8 cellular contexts compared by ENCODE assay signal in the genomic region with DNA sequence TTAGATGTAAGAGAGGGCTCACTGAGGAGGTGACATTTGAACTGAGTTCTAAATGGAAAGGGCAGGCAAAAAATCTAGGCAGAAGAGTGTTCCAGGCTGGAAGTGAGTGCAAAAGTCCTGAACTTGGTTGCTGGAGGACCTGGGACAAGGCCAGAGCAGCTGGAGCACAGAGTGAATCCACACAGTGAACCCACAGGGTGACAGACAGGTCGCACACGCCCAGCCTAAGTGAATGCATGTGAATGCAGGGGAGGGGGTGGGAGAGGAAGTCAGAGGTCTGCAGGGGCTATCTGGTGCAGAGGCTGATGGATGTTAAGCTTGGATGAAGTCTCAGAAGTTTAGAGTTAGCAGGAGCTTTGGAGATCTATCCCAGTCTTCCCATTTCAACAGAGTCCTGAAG. TPM values are rescaled to one million over a fixed set of nuclear protein-coding genes. Genes with fewer than 3 reads are reported as not detected.
DNase-seq lines count a peak whose midpoint lies in the region; ATAC-seq and TF ChIP-seq lines count a peak whose summit lies in the region.

No MANE protein-coding gene starts in this region.

- H3K27ac Mint-ChIP-seq in activated naive CD4-positive, alpha-beta T cell treated with anti-CD3 and anti-CD28 coated beads, Interleukin-2, amount 10 ng/mL, durations not matched to agents 7 days and 5 days = peak overlapping the region; percentile 92
- H3K27ac Mint-ChIP-seq in activated naive CD4-positive, alpha-beta T cell treated with anti-CD3 and anti-CD28 coated beads, Interleukin-2, amount 50 U/mL, for 72 hours = peak overlapping the region in 1 of 2 donors; percentile 90
- peak overlapping the region; percentile 93 for H3K27ac Mint-ChIP-seq in activated naive CD8-positive, alpha-beta T cell treated with anti-CD3 and anti-CD28 coated beads, Interleukin-2, amount 50 U/mL, for 24 hours

- ATAC-seq in activated naive CD4-positive, alpha-beta T cell treated with anti-CD3 and anti-CD28 coated beads, Interleukin-2, amount 50 U/mL, for 72 hours = no peak
- ATAC-seq in activated naive CD8-positive, alpha-beta T cell treated with anti-CD3 and anti-CD28 coated beads, Interleukin-2, amount 50 U/mL, for 24 hours = no peak
- no peak for ATAC-seq in upper lobe of left lung (ENCODE audit: low FRiP score in 2 of 2)

- no peak for TF ChIP-seq POLR2A in upper lobe of left lung (IDR thresholded peaks at IDR 0.05)

- CTCF ChIA-PET in activated naive CD4-positive, alpha-beta T cell treated with anti-CD3 and anti-CD28 coated beads, Interleukin-2, amount 10 ng/mL, durations not matched to agents 7 days and 5 days (lab: Charles Lee) = no interaction called here

- peak overlapping the region; percentile 88 for H3K9ac ChIP-seq in mesenchymal stem cell (ENCODE audit: low read length)

- H3K36me3 Mint-ChIP-seq in activated naive CD4-positive, alpha-beta T cell treated with anti-CD3 and anti-CD28 coated beads, Interleukin-2, amount 10 ng/mL, durations not matched to agents 7 days and 5 days = peaks cover 22% of the 10 kb centered on the region
- peaks cover 31 to 36% of the 10 kb centered on the region in 2 donors for H3K36me3 Mint-ChIP-seq in activated naive CD4-positive, alpha-beta T cell treated with anti-CD3 and anti-CD28 coated beads, Interleukin-2, amount 50 U/mL, for 72 hours
- peaks cover 31% of the 10 kb centered on the region for H3K36me3 Mint-ChIP-seq in activated naive CD8-positive, alpha-beta T cell treated with anti-CD3 and anti-CD28 coated beads, Interleukin-2, amount 50 U/mL, for 24 hours (ENCODE audit: low read depth)

- no peak overlapping the region for H3K4me2 ChIP-seq in mesenchymal stem cell (ENCODE audit: low read length, poor library complexity, severe bottlenecking)

- in situ Hi-C loops in G401 (cut with HindIII; ENCODE audit: low sequenced_read_pairs) = loop anchor here (10.0 kb wide), 1 partner anchor 158 kb away; no protein-coding TSS in a partner anchor

- no peak overlapping the region for H2BK12ac ChIP-seq in mesenchymal stem cell (ENCODE audit: low read length in 2 of 2)

- H3K4ac ChIP-seq in mesenchymal stem cell (ENCODE audit: low read depth in 1 of 2, low read length in 2 of 2) = no peak overlapping the region

- H3K18ac ChIP-seq in mesenchymal stem cell (ENCODE audit: low read depth in 1 of 2, low read length in 2 of 2) = no peak overlapping the region

- H2AK5ac ChIP-seq in mesenchymal stem cell (ENCODE audit: low read length, severe bottlenecking) = no peak overlapping the region

- peak overlapping the region; percentile 98 for H4K8ac ChIP-seq in mesenchymal stem cell (ENCODE audit: low read length)

- H3K27me3 ChIP-seq in mesenchymal stem cell (ENCODE audit: control insufficient read depth in 1 of 2, insufficient read depth in 1 of 2, low read length in 2 of 2) (peaks cover 25 to 30% of the 10 kb centered on the region in 2 experiments), upper lobe of left lung (peaks cover 0 to 13% (median 8%) of the 10 kb centered on the region in 4 donors)

- H3K23ac ChIP-seq in mesenchymal stem cell (ENCODE audit: low read length in 2 of 2) = no peak overlapping the region

- no peak overlapping the region for H3K14ac ChIP-seq in mesenchymal stem cell (ENCODE audit: low read length in 2 of 2)

- H2BK5ac ChIP-seq in mesenchymal stem cell (ENCODE audit: low read depth, low read length, poor library complexity, severe bottlenecking) = no peak overlapping the region

- no peak for TF ChIP-seq CTCF in upper lobe of left lung (IDR thresholded peaks at IDR 0.05)

- no peaks in the 10 kb centered on the region for H3K9me3 Mint-ChIP-seq in activated naive CD4-positive, alpha-beta T cell treated with anti-CD3 and anti-CD28 coated beads, Interleukin-2, amount 10 ng/mL, durations not matched to agents 7 days and 5 days
- H3K9me3 Mint-ChIP-seq in activated naive CD4-positive, alpha-beta T cell treated with anti-CD3 and anti-CD28 coated beads, Interleukin-2, amount 50 U/mL, for 72 hours = no peaks in the 10 kb centered on the region
- H3K9me3 Mint-ChIP-seq in activated naive CD8-positive, alpha-beta T cell treated with anti-CD3 and anti-CD28 coated beads, Interleukin-2, amount 50 U/mL, for 24 hours = no peaks in the 10 kb centered on the region

- H3K4me3 ChIP-seq in mesenchymal stem cell (ENCODE audit: insufficient read depth in 1 of 2, low read depth in 1 of 2, low read length in 2 of 2) (peak overlapping the region in 1 of 2 experiments; percentile 94), upper lobe of left lung (peak overlapping the region in 3 of 4 donors; percentile 73 to 87 (median 82))

- TF ChIP-seq EP300 in upper lobe of left lung (IDR thresholded peaks at IDR 0.05) = no peak

- H3K4me1 Mint-ChIP-seq in activated naive CD4-positive, alpha-beta T cell treated with anti-CD3 and anti-CD28 coated beads, Interleukin-2, amount 10 ng/mL, durations not matched to agents 7 days and 5 days = peaks cover 65% of the 10 kb centered on the region
- peaks cover 64% of the 10 kb centered on the region for H3K4me1 Mint-ChIP-seq in activated naive CD8-positive, alpha-beta T cell treated with anti-CD3 and anti-CD28 coated beads, Interleukin-2, amount 50 U/mL, for 24 hours

- H3K4me1 ChIP-seq in mesenchymal stem cell (ENCODE audit: control insufficient read depth, insufficient read depth, low read depth, low read length) (peaks cover 20% of the 10 kb centered on the region), upper lobe of left lung (peaks cover 33 to 55% (median 39%) of the 10 kb centered on the region in 4 donors)

- no peak overlapping the region for H2BK120ac ChIP-seq in mesenchymal stem cell (ENCODE audit: low read depth, low read length)

- H4K91ac ChIP-seq in mesenchymal stem cell (ENCODE audit: low read length) = no peak overlapping the region

- H3K27ac ChIP-seq in mesenchymal stem cell (ENCODE audit: low read length, poor library complexity, severe bottlenecking) (no peak overlapping the region), upper lobe of left lung (peak overlapping the region in 1 of 4 donors; percentile 62)

- no peak overlapping the region for H2BK15ac ChIP-seq in mesenchymal stem cell (ENCODE audit: low read depth, poor library complexity, severe bottlenecking)

- H3K27me3 Mint-ChIP-seq in activated naive CD4-positive, alpha-beta T cell treated with anti-CD3 and anti-CD28 coated beads, Interleukin-2, amount 10 ng/mL, durations not matched to agents 7 days and 5 days = peaks cover 49% of the 10 kb centered on the region
- H3K27me3 Mint-ChIP-seq in activated naive CD8-positive, alpha-beta T cell treated with anti-CD3 and anti-CD28 coated beads, Interleukin-2, amount 50 U/mL, for 24 hours = peaks cover 15% of the 10 kb centered on the region

- peak overlapping the region; percentile 90 for H3K4me3 Mint-ChIP-seq in activated naive CD4-positive, alpha-beta T cell treated with anti-CD3 and anti-CD28 coated beads, Interleukin-2, amount 10 ng/mL, durations not matched to agents 7 days and 5 days
- H3K4me3 Mint-ChIP-seq in activated naive CD8-positive, alpha-beta T cell treated with anti-CD3 and anti-CD28 coated beads, Interleukin-2, amount 50 U/mL, for 24 hours = peak overlapping the region; percentile 79

- H3K79me1 ChIP-seq in mesenchymal stem cell (replicated peaks; ENCODE audit: low read length, poor library complexity, severe bottlenecking) = peaks cover 12% of the 10 kb centered on the region

- peak overlapping the region; percentile 30 for H2AFZ ChIP-seq in mesenchymal stem cell (ENCODE audit: low read depth, low read length)

- no peak for DNase-seq in activated naive CD4-positive, alpha-beta T cell treated with anti-CD3 and anti-CD28 coated beads, Interleukin-2, amount 10 ng/mL, durations not matched to agents 7 days and 5 days
- DNase-seq in activated naive CD4-positive, alpha-beta T cell treated with anti-CD3 and anti-CD28 coated beads, Interleukin-2, amount 50 U/mL, for 72 hours (ENCODE audit: low spot score in 2 of 2) = no peak
- DNase-seq in activated naive CD8-positive, alpha-beta T cell treated with anti-CD3 and anti-CD28 coated beads, Interleukin-2, amount 50 U/mL, for 24 hours = no peak
- DNase-seq in mesenchymal stem cell = no peak
- no peak for DNase-seq in upper lobe of left lung
- DNase-seq in G401 (ENCODE audit: low spot score) = no peak
- DNase-seq in C1 segment of cervical spinal cord (lab: John Stamatoyannopoulos, UW) = no peak
- no peak for DNase-seq in dedifferentiated amniotic fluid mesenchymal stem cell (ENCODE audit: extremely low spot score)

- H3K36me3 ChIP-seq in mesenchymal stem cell (ENCODE audit: control insufficient read depth in 1 of 2, insufficient read depth in 2 of 2, low read depth in 1 of 2, low read length in 2 of 2) (peaks cover 0 to 11% of the 10 kb centered on the region in 2 experiments), upper lobe of left lung (peaks cover 0 to 11% (median 6%) of the 10 kb centered on the region in 4 donors)

- 76% methylated on average over 2 of the region's 2 CpGs for WGBS in mesenchymal stem cell
- WGBS in upper lobe of left lung, 2 donors = 80 to 86% methylated on average over 2 of the region's 2 CpGs

- no peaks in the 10 kb centered on the region for H3K9me3 ChIP-seq in mesenchymal stem cell (ENCODE audit: control insufficient read depth, low read length)
- no peaks in the 10 kb centered on the region for H3K9me3 ChIP-seq in upper lobe of left lung

RNA-seq across cellular contexts. Expression of a gene that starts 0.6 kb away (rescaled TPM):
- 10 to 100 TPM; 33.0 to 36.0 TPM for total RNA-seq in activated naive CD4-positive, alpha-beta T cell treated with anti-CD3 and anti-CD28 coated beads, Interleukin-2, amount 50 U/mL, for 72 hours
- 9.4 TPM for polyA plus RNA-seq in mesenchymal stem cell (2013, experiment 1 of 2)
- 9.9 TPM for polyA plus RNA-seq in mesenchymal stem cell (2013, experiment 2 of 2)
- 10 to 100 TPM in 4 of 6 donors, 1 to 10 TPM in 2; 7.7 to 16.9 (median 12.3) TPM for total RNA-seq in upper lobe of left lung
- total RNA-seq in G401 (2014; rRNA removed; shearing (Covaris generic)) = 7.8 and 18.4 TPM in 2 replicates

RNA-seq across cellular contexts. Expression of a gene that starts 2.8 kb away (rescaled TPM):
- total RNA-seq in activated naive CD4-positive, alpha-beta T cell treated with anti-CD3 and anti-CD28 coated beads, Interleukin-2, amount 50 U/mL, for 72 hours = not detected
- 0.08 TPM for polyA plus RNA-seq in mesenchymal stem cell (2013, experiment 1 of 2)
- 0.11 TPM for polyA plus RNA-seq in mesenchymal stem cell (2013, experiment 2 of 2)
- 10 to 100 TPM in 1 of 6 donors, 1 to 10 TPM in 3, under 1 TPM in 1, not detected in 1; 0.78 to 16.7 (median 2.7) TPM for total RNA-seq in upper lobe of left lung
- not detected in 2 replicates for total RNA-seq in G401 (2014; rRNA removed; shearing (Covaris generic))

RNA-seq across cellular contexts. Expression of a gene that starts 52.4 kb away (rescaled TPM):
- 10 to 100 TPM; 43.1 to 45.0 TPM for total RNA-seq in activated naive CD4-positive, alpha-beta T cell treated with anti-CD3 and anti-CD28 coated beads, Interleukin-2, amount 50 U/mL, for 72 hours
- 19.3 TPM for polyA plus RNA-seq in mesenchymal stem cell (2013, experiment 1 of 2)
- 18.5 TPM for polyA plus RNA-seq in mesenchymal stem cell (2013, experiment 2 of 2)
- 10 to 100 TPM; 44.3 to 91.4 (median 55.4) TPM for total RNA-seq in upper lobe of left lung
- 17.5 and 26.9 TPM in 2 replicates for total RNA-seq in G401 (2014; rRNA removed; shearing (Covaris generic))
